In genomic region chr4:103802766-103803165, GRCh38 we compare ENCODE assay signal across 29 cellular contexts.
A peak's percentile ranks its signal among the peaks of the same experiment; 100 is the strongest.
DNase-seq lines count a peak whose midpoint lies in the region; ATAC-seq, FAIRE-seq and TF ChIP-seq lines count a peak whose summit lies in the region.
"Had no signal": no experiment of that assay in that cellular context is flagged by ENCODE, and none has a peak within 500 bp of the region (broad histone marks: within the 10 kb centered on the region; RNA-seq: fewer than 3 reads in every experiment).

No MANE protein-coding gene starts in this region.

- H3K4me1 ChIP-seq in H1 (replicated peaks in 1 of 4; ENCODE audit: control insufficient read depth in 3 of 4, insufficient read depth in 4 of 4, low read length in 3 of 4), result no peaks in the 10 kb centered on the region
- no peaks in the 10 kb centered on the region for H3K4me1 ChIP-seq in upper lobe of left lung
- H3K4me1 ChIP-seq: gastrocnemius medialis, prostate gland, right lobe of liver, tibial nerve had no signal

- no peak for TF ChIP-seq POLR2A in H1 (IDR thresholded peaks at IDR 0.05; ENCODE audit: control extremely low read depth in 1 of 2, low read depth in 2 of 2, low read length in 2 of 2)
- no peak for TF ChIP-seq POLR2A in upper lobe of left lung (IDR thresholded peaks at IDR 0.05)

- peak; percentile 24 to 43; a peak in 3 of 4 replicates for TF ChIP-seq RAD21 in H1 (IDR thresholded peaks at IDR 0.05 in 1 of 2, conservative IDR thresholded peaks at IDR 0.05 in 1 of 2; ENCODE audit: low read depth in 2 of 2, low read length in 2 of 2)

- DNase-seq in GM10266 (ENCODE audit: extremely low spot score) (no peak), NCI-H69 (lab: John Stamatoyannopoulos, UW) (peak; percentile 1), H1 (ENCODE audit: low read depth in 1 of 2, low spot score in 2 of 2) (no peak), type B pancreatic cell (ENCODE audit: extremely low spot score, unreplicated experiment) (no peak), upper lobe of left lung (no peak), dermis blood vessel endothelial cell (no peak)
- DNase-seq: ACHN; activated CD4-positive, alpha-beta T cell treated with anti-CD3 and anti-CD28 coated beads for 4 hours; activated CD8-positive, alpha-beta T cell treated with anti-CD3 and anti-CD28 coated beads, Interleukin-2, amount 10 ng/mL, durations not matched to agents 7 days and 5 days; activated naive CD4-positive, alpha-beta T cell treated with anti-CD3 and anti-CD28 coated beads, Interleukin-2, amount 50 U/mL, for 16 hours; cerebellar nuclear complex; gastrocnemius medialis; HFFc6; Kasumi-1; mucosa of descending colon; natural killer cell; NCI-H146; occipital lobe; right lobe of liver; Right ventricle myocardium superior; stimulated activated CD4-positive, alpha-beta T cell treated with anti-CD3 and anti-CD28 coated beads, Interleukin-4, amount 100 ng/mL, for 24 hours; T-helper 2 cell had no signal

- H3K36me3 Mint-ChIP-seq in type B pancreatic cell, result no peaks in the 10 kb centered on the region
- H3K36me3 Mint-ChIP-seq: brain, natural killer cell had no signal

- H4K91ac ChIP-seq in H1 (replicated peaks; ENCODE audit: insufficient read length, low read length), result no peak overlapping the region

- no peak overlapping the region for H3K4me2 ChIP-seq in H1 (ENCODE audit: insufficient read depth in 1 of 2, low read depth in 2 of 2, low read length in 2 of 2)

- H3K4me1 Mint-ChIP-seq in type B pancreatic cell (ENCODE audit: unreplicated experiment), result no peaks in the 10 kb centered on the region
- H3K4me1 Mint-ChIP-seq: activated T-helper 17 cell treated with anti-CD3 and anti-CD28 coated beads, Interleukin-2, amount 50 U/mL, for 72 hours; B cell; brain; natural killer cell had no signal

- H2AFZ ChIP-seq in H1 (ENCODE audit: low read length), result no peak overlapping the region

- TF ChIP-seq CTCF in GM10266 (IDR thresholded peaks at IDR 0.05; ENCODE audit: control insufficient read depth, insufficient read depth, low read depth, missing control alignments) (peak; percentile 16), H1 (IDR thresholded peaks at IDR 0.05; ENCODE audit: control extremely low read depth in 1 of 3, insufficient read depth in 1 of 3, low read depth in 1 of 3, low read length in 3 of 3) (peak in 2 of 3 experiments; percentile 31 to 49; a peak in 3 of 4 replicates), type B pancreatic cell (conservative IDR thresholded peaks at IDR 0.05) (no peak), upper lobe of left lung (IDR thresholded peaks at IDR 0.05) (no peak)

- H3K23ac ChIP-seq in H1 (ENCODE audit: insufficient read length), result no peak overlapping the region

- no peak overlapping the region for H3K56ac ChIP-seq in H1 (replicated peaks; ENCODE audit: insufficient read length, low read depth, low read length)

- FAIRE-seq in H1 (lab: Jason Lieb, UNC), result peak; percentile 28

- CTCF ChIA-PET in H1 (lab: Charles Lee; ENCODE audit: partially characterized antibody), result interaction anchor here (0.6 to 2.4 kb wide), 9 partner anchors 9 to 658 kb away, joined by 3 to 11 read pairs (median 3); no protein-coding TSS in a partner anchor

- H3K4ac ChIP-seq in H1 (replicated peaks; ENCODE audit: insufficient read length, low read depth, low read length), result no peak overlapping the region

- no peak overlapping the region for H2AK5ac ChIP-seq in H1 (ENCODE audit: low read depth, low read length)

- no peaks in the 10 kb centered on the region; the same call in 1 of the 2 replicates for H3K23me2 ChIP-seq in H1 (ENCODE audit: low read depth, low read length)

- no peak overlapping the region for H3K4me3 Mint-ChIP-seq in type B pancreatic cell
- H3K4me3 Mint-ChIP-seq: activated CD8-positive, alpha-beta T cell treated with anti-CD3 and anti-CD28 coated beads, Interleukin-2, amount 10 ng/mL, durations not matched to agents 7 days and 5 days; activated T-helper 17 cell treated with anti-CD3 and anti-CD28 coated beads, Interleukin-2, amount 50 U/mL, for 72 hours; B cell; brain; HFFc6; natural killer cell had no signal

- H3K9me3 ChIP-seq in H1 (ENCODE audit: insufficient read depth in 2 of 2, low read depth in 1 of 2, low read length in 1 of 2) (no peaks in the 10 kb centered on the region), upper lobe of left lung (no peaks in the 10 kb centered on the region)
- H3K9me3 ChIP-seq: gastrocnemius medialis, prostate gland, right lobe of liver had no signal

- no peak for TF ChIP-seq EP300 in H1 (IDR thresholded peaks at IDR 0.05; ENCODE audit: borderline replicate concordance in 1 of 2, low read depth in 2 of 2, low read length in 2 of 2)
- TF ChIP-seq EP300 in upper lobe of left lung (IDR thresholded peaks at IDR 0.05), result no peak

- WGBS in H1 (ENCODE audit: extremely low coverage in 1 of 2, insufficient coverage in 1 of 2, insufficient read length in 1 of 2, insufficient replicate concordance in 2 of 2, low coverage in 1 of 2, low lambda C conversion rate in 2 of 2, missing lambda C conversion rate in 1 of 2), 2 experiments, result 95% methylated on average over 1 of the region's 1 CpG; no CpG with 5 or more reads in 1 of the 2 experiments
- 87 to 95% methylated on average over 1 of the region's 1 CpG for WGBS in upper lobe of left lung, 2 donors

- no peak overlapping the region for H3K27ac Mint-ChIP-seq in type B pancreatic cell
- H3K27ac Mint-ChIP-seq: activated CD8-positive, alpha-beta T cell treated with anti-CD3 and anti-CD28 coated beads, Interleukin-2, amount 10 ng/mL, durations not matched to agents 7 days and 5 days; activated T-helper 17 cell treated with anti-CD3 and anti-CD28 coated beads, Interleukin-2, amount 50 U/mL, for 72 hours; B cell; brain; HFFc6; natural killer cell had no signal

- no peaks in the 10 kb centered on the region for H3K27me3 Mint-ChIP-seq in type B pancreatic cell
- H3K27me3 Mint-ChIP-seq: activated T-helper 17 cell treated with anti-CD3 and anti-CD28 coated beads, Interleukin-2, amount 50 U/mL, for 72 hours; B cell; brain had no signal

- no peak overlapping the region for H3K27ac ChIP-seq in H1 (ENCODE audit: low read depth, low read length)
- H3K27ac ChIP-seq in upper lobe of left lung, result no peak overlapping the region
- H3K27ac ChIP-seq: gastrocnemius medialis, prostate gland, right lobe of liver, tibial nerve had no signal

- H3K27me3 ChIP-seq in H1 (replicated peaks in 1 of 4; ENCODE audit: control insufficient read depth in 3 of 4, extremely low read depth in 1 of 4, insufficient read depth in 3 of 4, low read length in 3 of 4) (no peaks in the 10 kb centered on the region), upper lobe of left lung (no peaks in the 10 kb centered on the region)
- H3K27me3 ChIP-seq: gastrocnemius medialis, right lobe of liver, tibial nerve had no signal

- H2BK5ac ChIP-seq in H1 (ENCODE audit: low read depth, low read length), result no peak overlapping the region

- H3K79me1 ChIP-seq in H1 (ENCODE audit: low read depth, low read length), result no peaks in the 10 kb centered on the region

- H3K36me3 ChIP-seq in H1 (ENCODE audit: control insufficient read depth in 2 of 4, insufficient read depth in 4 of 4, low read length in 3 of 4), result no peaks in the 10 kb centered on the region
- no peaks in the 10 kb centered on the region for H3K36me3 ChIP-seq in upper lobe of left lung
- H3K36me3 ChIP-seq: gastrocnemius medialis, prostate gland, right lobe of liver, tibial nerve had no signal

- ATAC-seq in GM18867 (IDR thresholded peaks at IDR 0.05; ENCODE audit: unreplicated experiment) (peak; percentile 47), upper lobe of left lung (ENCODE audit: low FRiP score in 2 of 2) (no peak), GM21717 (IDR thresholded peaks at IDR 0.05; ENCODE audit: unreplicated experiment) (no peak)
- ATAC-seq: activated CD8-positive, alpha-beta T cell treated with anti-CD3 and anti-CD28 coated beads, Interleukin-2, amount 10 ng/mL, durations not matched to agents 7 days and 5 days; activated T-helper 17 cell treated with anti-CD3 and anti-CD28 coated beads, Interleukin-2, amount 50 U/mL, for 72 hours; gastrocnemius medialis; mucosa of descending colon; natural killer cell; right lobe of liver had no signal

- H2BK120ac ChIP-seq in H1 (replicated peaks; ENCODE audit: low read depth, low read length), result no peak overlapping the region

- no peak overlapping the region for H4K5ac ChIP-seq in H1 (ENCODE audit: insufficient read length, low read depth, low read length)

- H3K4me3 ChIP-seq in H1 (ENCODE audit: extremely low read depth in 1 of 4, insufficient read depth in 2 of 4, low read depth in 3 of 4, low read length in 4 of 4), result no peak overlapping the region
- no peak overlapping the region for H3K4me3 ChIP-seq in upper lobe of left lung
- H3K4me3 ChIP-seq: gastrocnemius medialis, mucosa of descending colon, prostate gland, right lobe of liver, tibial nerve had no signal

- no peaks in the 10 kb centered on the region for H3K79me2 ChIP-seq in H1 (ENCODE audit: control insufficient read depth in 1 of 2, insufficient read depth in 2 of 2, low read length in 2 of 2)

- POLR2A ChIA-PET in H1 (lab: Charles Lee; ENCODE audit: partially characterized antibody), result no interaction called here

- no peak overlapping the region for H4K8ac ChIP-seq in H1 (ENCODE audit: extremely low read depth, insufficient read depth, low read length)

- no peak overlapping the region for H3K18ac ChIP-seq in H1 (ENCODE audit: extremely low read depth, low read length)

- H2BK15ac ChIP-seq in H1 (ENCODE audit: low read length), result no peak overlapping the region

- H2BK20ac ChIP-seq in H1 (ENCODE audit: low read length), result no peak overlapping the region

- H3K14ac ChIP-seq in H1 (ENCODE audit: insufficient read length), result no peak overlapping the region

- no peak overlapping the region for H2BK12ac ChIP-seq in H1 (ENCODE audit: low read depth, low read length)

- no peaks in the 10 kb centered on the region for H4K20me1 ChIP-seq in H1 (replicated peaks in 1 of 2; ENCODE audit: control insufficient read depth in 1 of 2, insufficient read depth in 2 of 2, low read length in 2 of 2)

- no peak overlapping the region for H3K9ac ChIP-seq in H1 (replicated peaks in 1 of 4; ENCODE audit: extremely low read depth in 1 of 4, low read depth in 3 of 4, low read length in 3 of 4)

- no peaks in the 10 kb centered on the region for H3K9me3 Mint-ChIP-seq in type B pancreatic cell

TF ChIP-seq in H1, 55 proteins besides CTCF, POLR2A, EP300 and RAD21:
- TF ChIP-seq NRF1 (IDR thresholded peaks at IDR 0.05; ENCODE audit: low read depth, low read length) (no peak), BCL11A (IDR thresholded peaks at IDR 0.05; ENCODE audit: low read depth in 2 of 2, low read length in 2 of 2) (no peak), RXRA (IDR thresholded peaks at IDR 0.05; ENCODE audit: insufficient read depth, low read depth, low read length) (no peak), RFX5 (IDR thresholded peaks at IDR 0.05; ENCODE audit: borderline replicate concordance, low read depth, low read length) (no peak), RNF2 (IDR thresholded peaks at IDR 0.05; ENCODE audit: borderline replicate concordance, low read depth, low read length, missing control alignments, poor library complexity, severe bottlenecking) (no peak), FOSL1 (IDR thresholded peaks at IDR 0.05; ENCODE audit: insufficient read depth, low read depth, low read length) (no peak), SRF (IDR thresholded peaks at IDR 0.05; ENCODE audit: low read depth, low read length) (no peak)
TF ChIP-seq in H1: peak in this region for 0.

Comparison
In these comparisons a context has a peak if more than half of its experiments do, and no peak if none do; other contexts are left out.
1. CTCF ChIP-seq: peak in GM10266 (single experiment) and H1 (2 of 3); none in type B pancreatic cell (single experiment) and upper lobe of left lung (0 of 6).